ENCODE assay signal across 2 cellular contexts in the genomic region with DNA sequence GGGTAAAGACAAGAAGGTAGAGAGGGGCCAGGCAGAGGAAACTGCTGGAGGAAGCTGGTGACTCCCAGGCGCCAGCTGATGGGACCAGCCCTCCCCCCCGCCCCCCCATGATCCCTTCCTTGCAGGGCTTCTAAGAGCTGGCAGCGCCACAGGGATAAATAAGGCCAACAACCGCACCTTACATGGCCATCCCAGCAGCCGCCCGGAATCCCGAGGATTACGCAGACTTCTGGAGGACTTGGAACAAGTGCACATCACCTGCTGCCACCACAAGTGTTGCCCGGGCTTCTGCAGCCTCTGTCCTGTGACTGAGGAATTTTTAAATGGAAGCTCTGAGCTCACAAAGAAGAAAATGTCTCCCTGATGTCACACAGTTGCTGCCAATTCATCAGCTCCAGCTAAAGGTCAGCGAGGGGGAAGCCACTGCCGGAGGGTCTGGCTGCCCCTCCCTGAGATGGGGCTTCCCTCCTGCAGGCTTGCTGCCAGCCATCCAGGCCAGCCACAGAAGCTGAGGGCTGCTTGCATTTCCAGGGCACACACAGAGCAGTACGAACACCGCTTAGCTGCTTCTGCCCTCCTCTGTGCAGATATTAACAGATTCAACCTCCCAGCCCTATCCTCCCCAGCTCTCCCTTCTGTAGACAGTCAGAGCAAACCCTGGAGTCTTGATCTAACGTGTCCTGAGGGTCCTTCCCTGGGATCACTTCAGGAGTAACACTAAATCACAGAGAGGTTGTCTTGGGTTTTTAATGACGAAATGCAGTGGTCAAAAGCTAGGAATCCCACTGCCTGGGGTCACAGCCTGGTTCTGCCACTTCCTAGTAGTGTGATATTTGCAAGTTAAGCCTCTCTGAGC.
A peak's percentile ranks its signal among the peaks of the same experiment; 100 is the strongest.
TF ChIP-seq lines count a peak whose summit lies in the region.

No MANE protein-coding gene starts in this region.

TF ChIP-seq in K562, 482 proteins besides CTCF, POLR2A, EP300 and RAD21 (continues in another document):
- TF ChIP-seq CBFB (CRISPR knock-in tag; IDR thresholded peaks at IDR 0.05): no peak
- TF ChIP-seq NR4A1 (CRISPR knock-in tag; IDR thresholded peaks at IDR 0.05): no peak
- 0 out of 2 replicates have a peak, but pooled peaks have one; percentile 0 for TF ChIP-seq NR4A1 (tag; IDR thresholded peaks at IDR 0.05)
- TF ChIP-seq, protein P1, sequence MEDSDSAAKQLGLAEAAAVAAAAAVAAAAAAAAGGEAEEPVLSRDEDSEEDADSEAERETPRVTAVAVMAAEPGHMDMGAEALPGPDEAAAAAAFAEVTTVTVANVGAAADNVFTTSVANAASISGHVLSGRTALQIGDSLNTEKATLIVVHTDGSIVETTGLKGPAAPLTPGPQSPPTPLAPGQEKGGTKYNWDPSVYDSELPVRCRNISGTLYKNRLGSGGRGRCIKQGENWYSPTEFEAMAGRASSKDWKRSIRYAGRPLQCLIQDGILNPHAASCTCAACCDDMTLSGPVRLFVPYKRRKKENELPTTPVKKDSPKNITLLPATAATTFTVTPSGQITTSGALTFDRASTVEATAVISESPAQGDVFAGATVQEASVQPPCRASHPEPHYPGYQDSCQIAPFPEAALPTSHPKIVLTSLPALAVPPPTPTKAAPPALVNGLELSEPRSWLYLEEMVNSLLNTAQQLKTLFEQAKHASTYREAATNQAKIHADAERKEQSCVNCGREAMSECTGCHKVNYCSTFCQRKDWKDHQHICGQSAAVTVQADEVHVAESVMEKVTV (CRISPR knock-in tag; IDR thresholded peaks at IDR 0.05): no peak
- TF ChIP-seq MTA2 (IDR thresholded peaks at IDR 0.05; ENCODE audit: low read depth): no peak
- TF ChIP-seq, protein P2, sequence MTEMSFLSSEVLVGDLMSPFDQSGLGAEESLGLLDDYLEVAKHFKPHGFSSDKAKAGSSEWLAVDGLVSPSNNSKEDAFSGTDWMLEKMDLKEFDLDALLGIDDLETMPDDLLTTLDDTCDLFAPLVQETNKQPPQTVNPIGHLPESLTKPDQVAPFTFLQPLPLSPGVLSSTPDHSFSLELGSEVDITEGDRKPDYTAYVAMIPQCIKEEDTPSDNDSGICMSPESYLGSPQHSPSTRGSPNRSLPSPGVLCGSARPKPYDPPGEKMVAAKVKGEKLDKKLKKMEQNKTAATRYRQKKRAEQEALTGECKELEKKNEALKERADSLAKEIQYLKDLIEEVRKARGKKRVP (CRISPR knock-in tag; IDR thresholded peaks at IDR 0.05): no peak
- TF ChIP-seq, protein P3, sequence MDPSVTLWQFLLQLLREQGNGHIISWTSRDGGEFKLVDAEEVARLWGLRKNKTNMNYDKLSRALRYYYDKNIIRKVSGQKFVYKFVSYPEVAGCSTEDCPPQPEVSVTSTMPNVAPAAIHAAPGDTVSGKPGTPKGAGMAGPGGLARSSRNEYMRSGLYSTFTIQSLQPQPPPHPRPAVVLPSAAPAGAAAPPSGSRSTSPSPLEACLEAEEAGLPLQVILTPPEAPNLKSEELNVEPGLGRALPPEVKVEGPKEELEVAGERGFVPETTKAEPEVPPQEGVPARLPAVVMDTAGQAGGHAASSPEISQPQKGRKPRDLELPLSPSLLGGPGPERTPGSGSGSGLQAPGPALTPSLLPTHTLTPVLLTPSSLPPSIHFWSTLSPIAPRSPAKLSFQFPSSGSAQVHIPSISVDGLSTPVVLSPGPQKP (CRISPR knock-in tag; IDR thresholded peaks at IDR 0.05): no peak
- no peak for TF ChIP-seq ZNF561 (CRISPR knock-in tag; conservative IDR thresholded peaks at IDR 0.05)
- TF ChIP-seq, protein P4, sequence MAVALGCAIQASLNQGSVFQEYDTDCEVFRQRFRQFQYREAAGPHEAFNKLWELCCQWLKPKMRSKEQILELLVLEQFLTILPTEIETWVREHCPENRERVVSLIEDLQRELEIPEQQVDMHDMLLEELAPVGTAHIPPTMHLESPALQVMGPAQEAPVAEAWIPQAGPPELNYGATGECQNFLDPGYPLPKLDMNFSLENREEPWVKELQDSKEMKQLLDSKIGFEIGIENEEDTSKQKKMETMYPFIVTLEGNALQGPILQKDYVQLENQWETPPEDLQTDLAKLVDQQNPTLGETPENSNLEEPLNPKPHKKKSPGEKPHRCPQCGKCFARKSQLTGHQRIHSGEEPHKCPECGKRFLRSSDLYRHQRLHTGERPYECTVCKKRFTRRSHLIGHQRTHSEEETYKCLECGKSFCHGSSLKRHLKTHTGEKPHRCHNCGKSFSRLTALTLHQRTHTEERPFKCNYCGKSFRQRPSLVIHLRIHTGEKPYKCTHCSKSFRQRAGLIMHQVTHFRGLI (CRISPR knock-in tag; IDR thresholded peaks at IDR 0.05): no peak
- TF ChIP-seq TAL1 (IDR thresholded peaks at IDR 0.05): no peak
- no peak for TF ChIP-seq TAF9B (IDR thresholded peaks at IDR 0.05; ENCODE audit: partially characterized antibody)
- TF ChIP-seq XRCC4 (IDR thresholded peaks at IDR 0.05; ENCODE audit: extremely low read depth, insufficient read depth, insufficient read length): no peak
- no peak for TF ChIP-seq HNRNPL (IDR thresholded peaks at IDR 0.05; ENCODE audit: low read depth, low read length)
- TF ChIP-seq ARHGAP35 (IDR thresholded peaks at IDR 0.05; ENCODE audit: partially characterized antibody): no peak
- TF ChIP-seq, protein P5, sequence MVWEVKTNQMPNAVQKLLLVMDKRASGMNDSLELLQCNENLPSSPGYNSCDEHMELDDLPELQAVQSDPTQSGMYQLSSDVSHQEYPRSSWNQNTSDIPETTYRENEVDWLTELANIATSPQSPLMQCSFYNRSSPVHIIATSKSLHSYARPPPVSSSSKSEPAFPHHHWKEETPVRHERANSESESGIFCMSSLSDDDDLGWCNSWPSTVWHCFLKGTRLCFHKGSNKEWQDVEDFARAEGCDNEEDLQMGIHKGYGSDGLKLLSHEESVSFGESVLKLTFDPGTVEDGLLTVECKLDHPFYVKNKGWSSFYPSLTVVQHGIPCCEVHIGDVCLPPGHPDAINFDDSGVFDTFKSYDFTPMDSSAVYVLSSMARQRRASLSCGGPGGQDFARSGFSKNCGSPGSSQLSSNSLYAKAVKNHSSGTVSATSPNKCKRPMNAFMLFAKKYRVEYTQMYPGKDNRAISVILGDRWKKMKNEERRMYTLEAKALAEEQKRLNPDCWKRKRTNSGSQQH (CRISPR knock-in tag; IDR thresholded peaks at IDR 0.05): no peak
- no peak for TF ChIP-seq XRCC3 (IDR thresholded peaks at IDR 0.05)
- TF ChIP-seq E2F3 (CRISPR knock-in tag; IDR thresholded peaks at IDR 0.05): peak; percentile 29; the same call in 1 of the 2 replicates
- TF ChIP-seq POLR3A (IDR thresholded peaks at IDR 0.05; ENCODE audit: borderline replicate concordance, extremely low read depth, insufficient read depth, insufficient read length): no peak
- TF ChIP-seq RBFOX2 (IDR thresholded peaks at IDR 0.05; ENCODE audit: low read depth, low read length): no peak
- TF ChIP-seq ZBTB17 (CRISPR knock-in tag; IDR thresholded peaks at IDR 0.05): no peak
- TF ChIP-seq SMARCC2 (IDR thresholded peaks at IDR 0.05; ENCODE audit: low read depth): no peak
- no peak for TF ChIP-seq CEBPG (CRISPR knock-in tag; IDR thresholded peaks at IDR 0.05)
- TF ChIP-seq CEBPG (tag; conservative IDR thresholded peaks at IDR 0.05 in 1 of 2, IDR thresholded peaks at IDR 0.05 in 1 of 2): no peak
- TF ChIP-seq ZNF583 (CRISPR knock-in tag; IDR thresholded peaks at IDR 0.05): peak; percentile 68; the same call in 1 of the 2 replicates

TF ChIP-seq in HepG2, 621 proteins besides CTCF, POLR2A, EP300 and RAD21 (continues in another document):
- no peak for TF ChIP-seq ISX (CRISPR knock-in tag; conservative IDR thresholded peaks at IDR 0.05)
- TF ChIP-seq DPF2 (CRISPR knock-in tag; IDR thresholded peaks at IDR 0.05; ENCODE audit: borderline replicate concordance, low read depth): peak; percentile 10; the same call in 1 of the 2 replicates
- 0 out of 2 replicates have a peak, but pooled peaks have one; percentile 15 for TF ChIP-seq SAP130 (CRISPR knock-in tag; IDR thresholded peaks at IDR 0.05; ENCODE audit: low read depth)
- TF ChIP-seq ZNF205 (CRISPR knock-in tag; IDR thresholded peaks at IDR 0.05): no peak
- TF ChIP-seq, protein P6, sequence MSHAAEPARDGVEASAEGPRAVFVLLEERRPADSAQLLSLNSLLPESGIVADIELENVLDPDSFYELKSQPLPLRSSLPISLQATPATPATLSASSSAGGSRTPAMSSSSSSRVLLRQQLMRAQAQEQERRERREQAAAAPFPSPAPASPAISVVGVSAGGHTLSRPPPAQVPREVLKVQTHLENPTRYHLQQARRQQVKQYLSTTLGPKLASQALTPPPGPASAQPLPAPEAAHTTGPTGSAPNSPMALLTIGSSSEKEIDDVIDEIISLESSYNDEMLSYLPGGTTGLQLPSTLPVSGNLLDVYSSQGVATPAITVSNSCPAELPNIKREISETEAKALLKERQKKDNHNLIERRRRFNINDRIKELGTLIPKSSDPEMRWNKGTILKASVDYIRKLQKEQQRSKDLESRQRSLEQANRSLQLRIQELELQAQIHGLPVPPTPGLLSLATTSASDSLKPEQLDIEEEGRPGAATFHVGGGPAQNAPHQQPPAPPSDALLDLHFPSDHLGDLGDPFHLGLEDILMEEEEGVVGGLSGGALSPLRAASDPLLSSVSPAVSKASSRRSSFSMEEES (CRISPR knock-in tag; IDR thresholded peaks at IDR 0.05): no peak; the same call in 1 of the 2 replicates
- TF ChIP-seq, protein P7, sequence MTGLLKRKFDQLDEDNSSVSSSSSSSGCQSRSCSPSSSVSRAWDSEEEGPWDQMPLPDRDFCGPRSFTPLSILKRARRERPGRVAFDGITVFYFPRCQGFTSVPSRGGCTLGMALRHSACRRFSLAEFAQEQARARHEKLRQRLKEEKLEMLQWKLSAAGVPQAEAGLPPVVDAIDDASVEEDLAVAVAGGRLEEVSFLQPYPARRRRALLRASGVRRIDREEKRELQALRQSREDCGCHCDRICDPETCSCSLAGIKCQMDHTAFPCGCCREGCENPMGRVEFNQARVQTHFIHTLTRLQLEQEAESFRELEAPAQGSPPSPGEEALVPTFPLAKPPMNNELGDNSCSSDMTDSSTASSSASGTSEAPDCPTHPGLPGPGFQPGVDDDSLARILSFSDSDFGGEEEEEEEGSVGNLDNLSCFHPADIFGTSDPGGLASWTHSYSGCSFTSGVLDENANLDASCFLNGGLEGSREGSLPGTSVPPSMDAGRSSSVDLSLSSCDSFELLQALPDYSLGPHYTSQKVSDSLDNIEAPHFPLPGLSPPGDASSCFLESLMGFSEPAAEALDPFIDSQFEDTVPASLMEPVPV (CRISPR knock-in tag; IDR thresholded peaks at IDR 0.05): peak; percentile 80; the same call in 1 of the 2 replicates
- peak; percentile 40; the same call in 1 of the 2 replicates for TF ChIP-seq SIN3A (IDR thresholded peaks at IDR 0.05; ENCODE audit: borderline replicate concordance, low read depth, low read length)
- no peak for TF ChIP-seq NFIB (CRISPR knock-in tag; IDR thresholded peaks at IDR 0.05; ENCODE audit: borderline replicate concordance)
- TF ChIP-seq, protein P8, sequence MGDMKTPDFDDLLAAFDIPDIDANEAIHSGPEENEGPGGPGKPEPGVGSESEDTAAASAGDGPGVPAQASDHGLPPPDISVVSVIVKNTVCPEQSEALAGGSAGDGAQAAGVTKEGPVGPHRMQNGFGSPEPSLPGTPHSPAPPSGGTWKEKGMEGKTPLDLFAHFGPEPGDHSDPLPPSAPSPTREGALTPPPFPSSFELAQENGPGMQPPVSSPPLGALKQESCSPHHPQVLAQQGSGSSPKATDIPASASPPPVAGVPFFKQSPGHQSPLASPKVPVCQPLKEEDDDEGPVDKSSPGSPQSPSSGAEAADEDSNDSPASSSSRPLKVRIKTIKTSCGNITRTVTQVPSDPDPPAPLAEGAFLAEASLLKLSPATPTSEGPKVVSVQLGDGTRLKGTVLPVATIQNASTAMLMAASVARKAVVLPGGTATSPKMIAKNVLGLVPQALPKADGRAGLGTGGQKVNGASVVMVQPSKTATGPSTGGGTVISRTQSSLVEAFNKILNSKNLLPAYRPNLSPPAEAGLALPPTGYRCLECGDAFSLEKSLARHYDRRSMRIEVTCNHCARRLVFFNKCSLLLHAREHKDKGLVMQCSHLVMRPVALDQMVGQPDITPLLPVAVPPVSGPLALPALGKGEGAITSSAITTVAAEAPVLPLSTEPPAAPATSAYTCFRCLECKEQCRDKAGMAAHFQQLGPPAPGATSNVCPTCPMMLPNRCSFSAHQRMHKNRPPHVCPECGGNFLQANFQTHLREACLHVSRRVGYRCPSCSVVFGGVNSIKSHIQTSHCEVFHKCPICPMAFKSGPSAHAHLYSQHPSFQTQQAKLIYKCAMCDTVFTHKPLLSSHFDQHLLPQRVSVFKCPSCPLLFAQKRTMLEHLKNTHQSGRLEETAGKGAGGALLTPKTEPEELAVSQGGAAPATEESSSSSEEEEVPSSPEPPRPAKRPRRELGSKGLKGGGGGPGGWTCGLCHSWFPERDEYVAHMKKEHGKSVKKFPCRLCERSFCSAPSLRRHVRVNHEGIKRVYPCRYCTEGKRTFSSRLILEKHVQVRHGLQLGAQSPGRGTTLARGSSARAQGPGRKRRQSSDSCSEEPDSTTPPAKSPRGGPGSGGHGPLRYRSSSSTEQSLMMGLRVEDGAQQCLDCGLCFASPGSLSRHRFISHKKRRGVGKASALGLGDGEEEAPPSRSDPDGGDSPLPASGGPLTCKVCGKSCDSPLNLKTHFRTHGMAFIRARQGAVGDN (CRISPR knock-in tag; IDR thresholded peaks at IDR 0.05): peak; percentile 84
- no peak for TF ChIP-seq HMGA1 (CRISPR knock-in tag; conservative IDR thresholded peaks at IDR 0.05)
- TF ChIP-seq, protein P9, sequence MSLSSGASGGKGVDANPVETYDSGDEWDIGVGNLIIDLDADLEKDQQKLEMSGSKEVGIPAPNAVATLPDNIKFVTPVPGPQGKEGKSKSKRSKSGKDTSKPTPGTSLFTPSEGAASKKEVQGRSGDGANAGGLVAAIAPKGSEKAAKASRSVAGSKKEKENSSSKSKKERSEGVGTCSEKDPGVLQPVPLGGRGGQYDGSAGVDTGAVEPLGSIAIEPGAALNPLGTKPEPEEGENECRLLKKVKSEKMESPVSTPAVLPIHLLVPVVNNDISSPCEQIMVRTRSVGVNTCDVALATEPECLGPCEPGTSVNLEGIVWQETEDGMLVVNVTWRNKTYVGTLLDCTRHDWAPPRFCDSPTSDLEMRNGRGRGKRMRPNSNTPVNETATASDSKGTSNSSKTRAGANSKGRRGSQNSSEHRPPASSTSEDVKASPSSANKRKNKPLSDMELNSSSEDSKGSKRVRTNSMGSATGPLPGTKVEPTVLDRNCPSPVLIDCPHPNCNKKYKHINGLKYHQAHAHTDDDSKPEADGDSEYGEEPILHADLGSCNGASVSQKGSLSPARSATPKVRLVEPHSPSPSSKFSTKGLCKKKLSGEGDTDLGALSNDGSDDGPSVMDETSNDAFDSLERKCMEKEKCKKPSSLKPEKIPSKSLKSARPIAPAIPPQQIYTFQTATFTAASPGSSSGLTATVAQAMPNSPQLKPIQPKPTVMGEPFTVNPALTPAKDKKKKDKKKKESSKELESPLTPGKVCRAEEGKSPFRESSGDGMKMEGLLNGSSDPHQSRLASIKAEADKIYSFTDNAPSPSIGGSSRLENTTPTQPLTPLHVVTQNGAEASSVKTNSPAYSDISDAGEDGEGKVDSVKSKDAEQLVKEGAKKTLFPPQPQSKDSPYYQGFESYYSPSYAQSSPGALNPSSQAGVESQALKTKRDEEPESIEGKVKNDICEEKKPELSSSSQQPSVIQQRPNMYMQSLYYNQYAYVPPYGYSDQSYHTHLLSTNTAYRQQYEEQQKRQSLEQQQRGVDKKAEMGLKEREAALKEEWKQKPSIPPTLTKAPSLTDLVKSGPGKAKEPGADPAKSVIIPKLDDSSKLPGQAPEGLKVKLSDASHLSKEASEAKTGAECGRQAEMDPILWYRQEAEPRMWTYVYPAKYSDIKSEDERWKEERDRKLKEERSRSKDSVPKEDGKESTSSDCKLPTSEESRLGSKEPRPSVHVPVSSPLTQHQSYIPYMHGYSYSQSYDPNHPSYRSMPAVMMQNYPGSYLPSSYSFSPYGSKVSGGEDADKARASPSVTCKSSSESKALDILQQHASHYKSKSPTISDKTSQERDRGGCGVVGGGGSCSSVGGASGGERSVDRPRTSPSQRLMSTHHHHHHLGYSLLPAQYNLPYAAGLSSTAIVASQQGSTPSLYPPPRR (CRISPR knock-in tag; IDR thresholded peaks at IDR 0.05; ENCODE audit: borderline replicate concordance): 0 out of 2 replicates have a peak, but pooled peaks have one; percentile 16
